In the genomic region with DNA sequence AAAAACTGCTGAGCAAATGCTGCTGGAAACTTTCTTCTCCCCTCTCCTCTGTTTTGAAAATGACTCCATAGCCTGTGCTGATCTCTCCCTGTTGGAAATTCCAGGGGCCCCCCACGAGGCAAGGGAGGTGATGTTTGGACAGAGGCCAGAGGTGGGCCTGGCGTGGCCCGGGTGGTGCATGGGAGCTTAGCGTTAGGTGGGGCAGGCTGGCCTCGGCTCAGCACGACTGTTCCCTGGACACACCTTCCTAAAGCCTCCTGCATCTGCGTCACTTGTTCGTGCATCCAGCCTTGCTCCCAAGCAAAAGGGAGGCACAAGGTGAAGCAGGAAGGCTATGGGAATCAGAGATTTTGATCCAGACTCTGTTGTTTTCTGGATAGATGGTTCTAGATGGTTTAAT, we compare ENCODE assay signal across 6 cellular contexts.
"Had no signal": no experiment of that assay in that cellular context is flagged by ENCODE, and none has a peak within 500 bp of the region (broad histone marks: within the 10 kb centered on the region; RNA-seq: fewer than 3 reads in every experiment).

No MANE protein-coding gene starts in this region.

- H3K4me2 ChIP-seq: GM23338 had no signal

- DNase-seq: H9, HCEC 1CT, HFFc6, IMR-90 had no signal

- H3K4me3 ChIP-seq: GM23338, K562 had no signal

- H2AFZ ChIP-seq: GM23338 had no signal
